ENCODE assay signal across 31 cellular contexts in the genomic region with DNA sequence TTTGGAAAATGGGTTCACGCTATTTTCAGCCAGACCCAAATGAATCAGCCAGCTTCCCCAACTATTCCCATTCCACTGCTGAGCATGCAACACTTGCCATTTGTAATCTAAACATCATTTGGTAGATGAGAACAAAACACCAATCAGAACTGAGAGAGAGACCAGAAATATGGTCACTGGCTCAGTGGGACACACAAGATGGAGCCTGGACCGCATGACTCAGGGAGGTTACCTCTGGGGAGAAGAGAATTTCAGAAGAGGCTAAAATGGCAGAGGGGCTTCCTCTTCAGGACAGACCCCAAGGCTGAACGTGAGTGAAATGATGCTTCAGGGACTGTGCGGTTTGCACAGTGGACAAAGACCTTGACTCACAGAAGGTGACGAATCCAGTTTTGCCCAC.
"Had no signal": no experiment of that assay in that cellular context is flagged by ENCODE, and none has a peak within 500 bp of the region (broad histone marks: within the 10 kb centered on the region; RNA-seq: fewer than 3 reads in every experiment).

No MANE protein-coding gene starts in this region.

- H3K4me3 ChIP-seq: MG63, PC-9, SJSA1 had no signal

- FAIRE-seq: RCC 7860 had no signal

- H3K9ac ChIP-seq: SK-N-SH had no signal

- H3K27ac ChIP-seq: PC-9, SJSA1 had no signal

- H3K4me2 ChIP-seq: PC-9, SK-N-SH had no signal

- H3K27me3 ChIP-seq: MG63, SJSA1 had no signal

- H2AFZ ChIP-seq: PC-9 had no signal

- ATAC-seq: Panc1 had no signal

- H3K9me3 ChIP-seq: SJSA1, SK-N-SH had no signal

- DNase-seq: Kasumi-1, MG63, NCI-H1048, NCI-H1092 treated with DMSO at 0.1 percent for 48 hours, NCI-H1105 treated with DMSO at 0.1 percent for 48 hours, NCI-H1417, NCI-H1436, NCI-H146, NCI-H1694, NCI-H187, NCI-H1930, NCI-H2029 treated with DMSO at 0.1 percent for 48 hours, NCI-H2081 treated with DMSO at 0.1 percent for 48 hours, NCI-H2107, NCI-H2171, NCI-H226, NCI-H446 treated with DMSO at 0.1 percent for 48 hours, NCI-H510A, NCI-H526, NCI-H69, NCI-H748 treated with DMSO at 0.1 percent for 48 hours, NCI-H82, PC-9, Right ventricle myocardium superior, RPMI8226, SHP77 treated with DMSO at 0.1 percent for 48 hours, SK-N-SH, SW 1271 had no signal

- H3K36me3 ChIP-seq: MG63, SJSA1 had no signal
